9 cellular contexts compared by ENCODE assay signal in the genomic region with DNA sequence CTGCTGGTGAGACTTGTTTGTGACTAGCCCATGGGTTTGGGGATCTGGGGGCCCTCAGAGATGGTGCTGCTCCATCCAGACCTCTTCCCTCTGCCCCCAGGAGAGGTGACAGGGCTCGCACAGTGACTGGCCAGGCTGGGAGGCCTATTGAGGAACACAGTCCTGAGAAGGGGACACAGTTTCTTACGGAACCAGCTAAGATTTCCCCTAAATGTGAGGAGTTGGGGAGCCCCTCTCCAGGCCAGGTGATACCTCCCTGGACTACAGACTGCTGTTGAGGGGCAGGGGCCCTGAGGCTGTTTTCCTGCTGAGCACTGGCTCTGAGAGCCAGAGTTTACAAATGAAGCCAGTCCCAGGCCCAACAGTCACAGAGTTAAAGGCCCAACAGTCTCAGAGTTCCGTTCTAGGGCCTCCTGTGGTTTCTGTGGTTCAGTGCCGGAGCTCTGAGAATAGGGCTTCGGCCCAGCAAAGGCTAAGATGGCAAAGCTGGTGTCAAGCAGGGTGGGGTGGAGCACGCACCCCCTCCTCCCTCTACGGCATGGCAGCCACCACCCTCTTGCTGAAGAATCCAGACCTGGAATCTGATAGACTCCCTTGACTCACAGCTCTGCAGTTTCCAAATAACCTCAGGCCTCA. TPM values are rescaled to one million over a fixed set of nuclear protein-coding genes. Genes with fewer than 3 reads are reported as not detected.
A peak's percentile ranks its signal among the peaks of the same experiment; 100 is the strongest.
DNase-seq lines count a peak whose midpoint lies in the region; ATAC-seq and TF ChIP-seq lines count a peak whose summit lies in the region.
"Had no signal": no experiment of that assay in that cellular context is flagged by ENCODE, and none has a peak within 500 bp of the region (broad histone marks: within the 10 kb centered on the region; RNA-seq: fewer than 3 reads in every experiment).

No MANE protein-coding gene starts in this region.

- peaks cover 17% of the 10 kb centered on the region for H3K79me2 ChIP-seq in OCI-LY3 (ENCODE audit: low read length)

- H3K27me3 Mint-ChIP-seq in endodermal cell (ENCODE audit: insufficient read depth) = peaks cover 2% of the 10 kb centered on the region

- ATAC-seq in body of pancreas = no peak

- H3K27ac ChIP-seq in OCI-LY3 (ENCODE audit: low read length) (no peak overlapping the region), endodermal cell (ENCODE audit: low read depth, low read length) (no peak overlapping the region), body of pancreas (peak overlapping the region in 1 of 4 donors; percentile 53)

- H3K4me2 ChIP-seq in OCI-LY3 (ENCODE audit: low read length) = peak overlapping the region; percentile 32; the same call in 1 of the 2 replicates

- peaks cover 10% of the 10 kb centered on the region; the same call in 1 of the 2 replicates for H3K27me3 ChIP-seq in OCI-LY3 (ENCODE audit: low read depth, low read length)
- H3K27me3 ChIP-seq in endodermal cell (ENCODE audit: control insufficient read depth, insufficient read depth, low read length, poor library complexity, severe bottlenecking) = no peaks in the 10 kb centered on the region
- H3K27me3 ChIP-seq in body of pancreas = no peaks in the 10 kb centered on the region

- peaks cover 9% of the 10 kb centered on the region; the same call in 1 of the 2 replicates for H4K20me1 ChIP-seq in OCI-LY3 (ENCODE audit: insufficient read depth, low read length)

- no peaks in the 10 kb centered on the region for H3K36me3 ChIP-seq in OCI-LY3 (replicated peaks; ENCODE audit: low read depth, low read length)
- no peaks in the 10 kb centered on the region for H3K36me3 ChIP-seq in endodermal cell (ENCODE audit: control insufficient read depth, insufficient read depth, low read length)
- no peaks in the 10 kb centered on the region for H3K36me3 ChIP-seq in body of pancreas (replicated peaks in 1 of 2; ENCODE audit: insufficient read depth in 1 of 2, low read depth in 2 of 2)

- TF ChIP-seq POLR2A in body of pancreas (IDR thresholded peaks at IDR 0.05) = no peak

- peak; percentile 56 for DNase-seq in stimulated activated CD4-positive, alpha-beta T cell treated with anti-CD3 and anti-CD28 coated beads, Interleukin-15, amount 100 ng/mL, for 24 hours
- DNase-seq in stimulated activated CD4-positive, alpha-beta T cell treated with anti-CD3 and anti-CD28 coated beads, Interleukin-4, amount 100 ng/mL, for 4 hours = no peak
- no peak for DNase-seq in endodermal cell
- no peak for DNase-seq in NCI-H774 (lab: John Stamatoyannopoulos, UW)
- no peak for DNase-seq in stimulated activated CD4-positive, alpha-beta T cell treated with anti-CD3 and anti-CD28 coated beads, Interleukin-12 subunit alpha, Interleukin-12 subunit beta, amount 100 ng/mL, for 4 hours
- DNase-seq in body of pancreas = no peak
- no peak for DNase-seq in stimulated activated CD4-positive, alpha-beta T cell treated with anti-CD3 and anti-CD28 coated beads, Interleukin-1b, Interleukin-23, amount 100 ng/mL, for 48 hours
- DNase-seq: EL had no signal

- H3K9me3 Mint-ChIP-seq in endodermal cell = no peaks in the 10 kb centered on the region

- TF ChIP-seq CTCF in OCI-LY3 (IDR thresholded peaks at IDR 0.05; ENCODE audit: low read depth, low read length) (no peak), endodermal cell (conservative IDR thresholded peaks at IDR 0.05) (no peak), body of pancreas (IDR thresholded peaks at IDR 0.05) (no peak)

- intact Hi-C loops in body of pancreas (cut with DNase I) = no loop called here

- H3K4me3 ChIP-seq in OCI-LY3 (ENCODE audit: low read length) (no peak overlapping the region), endodermal cell (ENCODE audit: low read length) (no peak overlapping the region), body of pancreas (no peak overlapping the region)

- H2AFZ ChIP-seq in OCI-LY3 (ENCODE audit: low read depth, low read length) = 0 out of 2 replicates have a peak overlapping the region, but pooled peaks have one; percentile 3

- no peaks in the 10 kb centered on the region for H3K36me3 Mint-ChIP-seq in endodermal cell (ENCODE audit: low read depth)

- H3K4me1 ChIP-seq in OCI-LY3 (ENCODE audit: low read length) (peaks cover 22% of the 10 kb centered on the region), endodermal cell (ENCODE audit: control insufficient read depth, insufficient read depth, low read length) (peaks cover 4% of the 10 kb centered on the region), body of pancreas (peaks cover 14% of the 10 kb centered on the region)

- H3K9ac ChIP-seq in OCI-LY3 (ENCODE audit: low read length) (no peak overlapping the region), endodermal cell (ENCODE audit: extremely low read depth, low read length, poor library complexity, severe bottlenecking) (no peak overlapping the region)

- peaks cover 9% of the 10 kb centered on the region for H3K4me1 Mint-ChIP-seq in endodermal cell

- no peaks in the 10 kb centered on the region for H3K9me3 ChIP-seq in OCI-LY3 (ENCODE audit: insufficient read depth, low read length)
- H3K9me3 ChIP-seq in endodermal cell (ENCODE audit: control insufficient read depth, low read length) = no peaks in the 10 kb centered on the region
- no peaks in the 10 kb centered on the region for H3K9me3 ChIP-seq in body of pancreas

- H3K27ac Mint-ChIP-seq in endodermal cell = no peak overlapping the region

- WGBS in endodermal cell (ENCODE audit: insufficient coverage in 1 of 2, insufficient read length in 1 of 2), 2 experiments = 92% methylated on average over 4 to 7 of the region's 7 CpGs
- WGBS in body of pancreas, 2 donors = 64 to 94% methylated on average over 5 to 7 of the region's 7 CpGs

- H3K4me3 Mint-ChIP-seq in endodermal cell = peak overlapping the region; percentile 57

RNA-seq across cellular contexts. Expression of gene SEMA4D, which starts 1.1 kb away (rescaled TPM):
- total RNA-seq in endodermal cell = 10 to 100 TPM; 42.8 to 51.0 TPM
- 19.7 TPM for polyA plus RNA-seq in endodermal cell (2013, experiment 1 of 2)
- 18.5 TPM for polyA plus RNA-seq in endodermal cell (2013, experiment 2 of 2)
- total RNA-seq in body of pancreas = 10 to 100 TPM; 15.6 to 18.1 TPM
